In genomic region chr18:12745095-12745820, GRCh38 we compare ENCODE assay signal across 12 cellular contexts.
"Had no signal": no experiment of that assay in that cellular context is flagged by ENCODE, and none has a peak within 500 bp of the region (broad histone marks: within the 10 kb centered on the region; RNA-seq: fewer than 3 reads in every experiment).

No MANE protein-coding gene starts in this region.

- H3K27me3 ChIP-seq: foreskin keratinocyte, neutrophil, tibial nerve had no signal

- H3K4me1 ChIP-seq: tibial nerve had no signal

- H3K9me3 ChIP-seq: mucosa of descending colon, neutrophil, tibial nerve had no signal

- H3K27ac ChIP-seq: foreskin keratinocyte, neutrophil, tibial nerve had no signal

- H3K4me3 ChIP-seq: mucosa of descending colon, tibial nerve had no signal

- DNase-seq: activated B cell treated with CpG ODN at 0.5 μM for 24 hours; activated CD4-positive, alpha-beta T cell treated with anti-CD3 and anti-CD28 coated beads, Interleukin-2, amount 10 ng/mL, durations not matched to agents 7 days and 5 days; activated T-cell treated with anti-CD3 and anti-CD28 coated beads, Interleukin-2, amount 50 U/mL, for 1 hour; amygdala; cerebellar nuclear complex; erythroblast; mammary epithelial cell; mucosa of descending colon; naive thymus-derived CD8-positive, alpha-beta T cell had no signal

- H3K36me3 ChIP-seq: neutrophil, tibial nerve had no signal
